ENCODE assay signal across 8 cellular contexts in genomic region chr7:139714163-139714901, GRCh38.
DNase-seq lines count a peak whose midpoint lies in the region; ATAC-seq, FAIRE-seq and TF ChIP-seq lines count a peak whose summit lies in the region.
"Had no signal": no experiment of that assay in that cellular context is flagged by ENCODE, and none has a peak within 500 bp of the region (broad histone marks: within the 10 kb centered on the region; RNA-seq: fewer than 3 reads in every experiment).

No MANE protein-coding gene starts in this region.

- H3K4me3 ChIP-seq in esophagus squamous epithelium, result no peak overlapping the region
- H3K4me3 ChIP-seq in small intestine (ENCODE audit: low read depth in 1 of 2, low read length in 2 of 2), result no peak overlapping the region
- no peak overlapping the region for H3K4me3 ChIP-seq in ovary

- TF ChIP-seq EP300 in ovary (IDR thresholded peaks at IDR 0.05), result no peak

- TF ChIP-seq POLR2A in esophagus squamous epithelium (IDR thresholded peaks at IDR 0.05), result no peak
- TF ChIP-seq POLR2A in ovary (IDR thresholded peaks at IDR 0.05), result no peak

- WGBS in esophagus squamous epithelium, 2 donors, result 82 to 92% methylated on average over 20 to 22 of the region's 23 CpGs
- 75 to 94% (median 82%) methylated on average over 21 to 23 of the region's 23 CpGs for WGBS in small intestine, 3 donors
- 85 to 88% (median 87%) methylated on average over 23 of the region's 23 CpGs for WGBS in ovary, 3 donors

- no peak for FAIRE-seq in small intestine (lab: Jason Lieb, UNC)

- H3K27ac ChIP-seq in esophagus squamous epithelium (peak overlapping the region in 3 of 4 donors; percentile 7 to 33 (median 20)), temporal lobe (ENCODE audit: low read depth, low read length) (peak overlapping the region; percentile 75), small intestine (ENCODE audit: low read depth in 1 of 2, low read length in 1 of 2) (peak overlapping the region in 1 of 2 donors; percentile 86), ovary (no peak overlapping the region)

- H3K36me3 ChIP-seq in esophagus squamous epithelium, result peaks cover 22 to 71% (median 29%) of the 10 kb centered on the region in 3 donors
- H3K36me3 ChIP-seq in small intestine (ENCODE audit: control insufficient read depth in 2 of 2, insufficient read depth in 2 of 2, low read length in 2 of 2), result peaks cover 2 to 14% of the 10 kb centered on the region in 2 donors
- no peaks in the 10 kb centered on the region for H3K36me3 ChIP-seq in ovary

- peak; percentile 99 for ATAC-seq in GM19395 (IDR thresholded peaks at IDR 0.05; ENCODE audit: unreplicated experiment)
- peak; percentile 99 for ATAC-seq in HG03066 (IDR thresholded peaks at IDR 0.05; ENCODE audit: low read depth, unreplicated experiment)

- TF ChIP-seq CTCF in esophagus squamous epithelium (IDR thresholded peaks at IDR 0.05), result no peak
- no peak for TF ChIP-seq CTCF in ovary (IDR thresholded peaks at IDR 0.05)

- H3K4me1 ChIP-seq in esophagus squamous epithelium (peaks cover 0 to 11% (median 0%) of the 10 kb centered on the region in 3 donors), small intestine (ENCODE audit: control insufficient read depth in 2 of 2, insufficient read depth in 1 of 2, low read depth in 1 of 2, low read length in 1 of 2) (no peaks in the 10 kb centered on the region), ovary (ENCODE audit: insufficient read depth) (peaks cover 2% of the 10 kb centered on the region)

- intact Hi-C loops in esophagus squamous epithelium (cut with DNase I) (no loop called here), ovary (cut with DNase I) (loop anchor here in 1 of 4 donors (10.0 kb wide), 1 partner anchor 70 kb away; no protein-coding TSS in a partner anchor)

- H3K9me3 ChIP-seq in esophagus squamous epithelium (no peaks in the 10 kb centered on the region), small intestine (ENCODE audit: control insufficient read depth, low read depth) (no peaks in the 10 kb centered on the region), ovary (no peaks in the 10 kb centered on the region)

- DNase-seq in esophagus squamous epithelium (lab: John Stamatoyannopoulos, UW), result peak; percentile 14
- no peak for DNase-seq in small intestine
- DNase-seq in NCI-H345 (lab: John Stamatoyannopoulos, UW), result no peak
- no peak for DNase-seq in ovary
- DNase-seq: activated gamma-delta T cell had no signal

- H3K27me3 ChIP-seq in esophagus squamous epithelium, result no peaks in the 10 kb centered on the region
- no peaks in the 10 kb centered on the region for H3K27me3 ChIP-seq in small intestine (ENCODE audit: control insufficient read depth in 2 of 2, insufficient read depth in 2 of 2, low read length in 2 of 2)
- H3K27me3 ChIP-seq in ovary, result no peaks in the 10 kb centered on the region

Comparison
In these comparisons a context has a peak if more than half of its experiments do, and no peak if none do; other contexts are left out.
1. H3K27ac ChIP-seq: peak in esophagus squamous epithelium (3 of 4) and temporal lobe (single experiment); none in ovary (0 of 2).